In the genomic region with DNA sequence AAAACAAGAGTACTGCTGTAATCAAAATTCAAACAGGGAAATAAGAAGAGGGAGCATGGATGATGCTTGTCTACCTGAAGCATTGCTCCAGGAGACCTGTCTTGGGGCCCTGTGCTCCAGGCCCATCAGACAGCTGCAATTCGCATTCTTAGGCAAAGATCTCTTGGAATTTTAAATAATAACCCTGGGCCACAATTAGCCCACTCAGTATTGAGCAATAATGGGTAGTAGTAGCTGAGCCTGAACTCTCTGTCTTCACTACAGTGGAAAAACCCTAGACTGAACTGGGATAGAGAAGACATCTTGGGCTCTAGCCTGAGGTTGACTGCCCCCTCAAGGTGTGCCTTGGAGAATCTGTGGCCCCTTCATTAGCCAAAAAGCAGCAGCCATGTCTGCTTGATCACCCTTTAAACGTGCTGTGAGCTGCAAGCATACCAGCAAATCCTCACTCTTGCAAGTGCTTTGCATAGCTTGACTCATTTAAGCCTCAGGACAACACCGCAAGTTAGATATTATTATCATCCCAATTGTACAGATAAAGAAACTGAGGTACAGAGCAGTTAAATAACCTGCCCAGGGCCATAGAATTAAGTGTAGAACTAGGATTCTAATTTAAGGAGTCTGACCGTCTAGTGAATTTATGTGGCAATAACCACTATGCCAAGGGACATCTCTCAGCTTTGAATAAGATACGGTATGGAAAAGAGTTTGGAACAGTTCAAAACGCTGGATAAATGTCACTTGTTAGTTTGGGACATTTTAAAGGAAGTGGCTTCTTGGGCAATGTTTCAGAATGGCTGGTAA, we compare ENCODE assay signal across 24 cellular contexts.
"Had no signal": no experiment of that assay in that cellular context is flagged by ENCODE, and none has a peak within 500 bp of the region (broad histone marks: within the 10 kb centered on the region; RNA-seq: fewer than 3 reads in every experiment).

No MANE protein-coding gene starts in this region.

- ATAC-seq: esophagus mucosa; foreskin keratinocyte; gastroesophageal sphincter; heart left ventricle; left ventricle myocardium superior; lower lobe of right lung; natural killer cell; sciatic nerve; stimulated activated effector memory CD8-positive, alpha-beta T cell treated with anti-CD3 and anti-CD28 coated beads, Interleukin-12 subunit alpha, Interleukin-12 subunit beta, amount 100 ng/mL, for 72 hours had no signal

- H3K4me3 ChIP-seq: dorsolateral prefrontal cortex, gastroesophageal sphincter, heart left ventricle, hepatocyte, lower lobe of right lung, ovary, stomach, thyroid gland had no signal

- FAIRE-seq: colon, keratinocyte had no signal

- H3K9me3 ChIP-seq: lower lobe of right lung, ovary, stomach, thyroid gland had no signal

- H3K9me3 Mint-ChIP-seq: natural killer cell had no signal

- H3K36me3 Mint-ChIP-seq: natural killer cell; stimulated activated effector memory CD8-positive, alpha-beta T cell treated with anti-CD3 and anti-CD28 coated beads, Interleukin-12 subunit alpha, Interleukin-12 subunit beta, amount 100 ng/mL, for 72 hours; type B pancreatic cell had no signal

- H3K79me2 ChIP-seq: hepatocyte had no signal

- H2AFZ ChIP-seq: hepatocyte had no signal

- DNase-seq: dorsolateral prefrontal cortex; effector CD4-positive, alpha-beta T cell; foreskin keratinocyte; heart left ventricle; left ventricle myocardium superior; lower lobe of right lung; natural killer cell; occipital lobe; ovary; posterior cingulate gyrus; stimulated activated CD4-positive, alpha-beta T cell treated with anti-CD3 and anti-CD28 coated beads, Interleukin-2, amount 100 ng/mL, for 24 hours; stimulated activated CD4-positive, alpha-beta T cell treated with anti-CD3 and anti-CD28 coated beads, Interleukin-4, amount 100 ng/mL, for 24 hours; stimulated activated naive CD4-positive, alpha-beta T cell treated with Interleukin-2 at 50 U/mL for 16 hours; stomach; thyroid gland had no signal

- H3K4me2 ChIP-seq: hepatocyte had no signal

- H3K36me3 ChIP-seq: gastroesophageal sphincter, heart left ventricle, lower lobe of right lung, ovary, stomach, thyroid gland had no signal

- H3K27me3 ChIP-seq: dorsolateral prefrontal cortex, gastroesophageal sphincter, heart left ventricle, hepatocyte, ovary, thyroid gland had no signal

- H3K4me1 ChIP-seq: foreskin keratinocyte, gastroesophageal sphincter, heart left ventricle, lower lobe of right lung, stomach, thyroid gland had no signal

- H3K4me3 Mint-ChIP-seq: natural killer cell; stimulated activated effector memory CD8-positive, alpha-beta T cell treated with anti-CD3 and anti-CD28 coated beads, Interleukin-12 subunit alpha, Interleukin-12 subunit beta, amount 100 ng/mL, for 72 hours; type B pancreatic cell had no signal

- H3K27ac ChIP-seq: dorsolateral prefrontal cortex, epithelial cell of prostate, foreskin keratinocyte, gastroesophageal sphincter, heart left ventricle, hepatocyte, lower lobe of right lung, ovary, stomach, thyroid gland had no signal

- H3K4me1 Mint-ChIP-seq: natural killer cell; stimulated activated effector memory CD8-positive, alpha-beta T cell treated with anti-CD3 and anti-CD28 coated beads, Interleukin-12 subunit alpha, Interleukin-12 subunit beta, amount 100 ng/mL, for 72 hours had no signal
